In the genomic region with DNA sequence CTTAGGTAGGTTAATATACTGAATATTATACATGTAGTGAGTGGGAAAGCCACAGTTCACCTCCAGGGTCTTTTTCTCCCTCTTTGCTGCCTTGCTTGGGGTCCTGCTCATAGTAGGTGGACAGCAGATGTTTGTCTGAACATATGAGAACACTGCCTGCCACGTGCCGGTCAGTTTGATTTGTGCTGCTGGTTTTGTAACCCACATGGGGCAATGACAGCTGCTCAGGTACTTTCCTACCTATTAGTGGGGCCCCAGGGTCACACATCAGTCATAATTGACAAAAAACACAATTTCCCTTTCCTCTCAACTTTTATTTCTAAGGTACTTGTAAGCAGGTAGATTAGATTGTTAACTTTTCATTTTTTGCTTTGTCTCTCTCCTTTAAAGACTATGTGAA, we compare ENCODE assay signal across 17 cellular contexts.
"Had no signal": no experiment of that assay in that cellular context is flagged by ENCODE, and none has a peak within 500 bp of the region (broad histone marks: within the 10 kb centered on the region; RNA-seq: fewer than 3 reads in every experiment).

No MANE protein-coding gene starts in this region.

- H3K36me3 ChIP-seq: left lung, upper lobe of left lung had no signal

- ATAC-seq: activated naive CD4-positive, alpha-beta T cell treated with anti-CD3 and anti-CD28 coated beads, Interleukin-2, amount 50 U/mL, for 72 hours; body of pancreas; left lung had no signal

- H3K4me3 ChIP-seq: body of pancreas, coronary artery, esophagus muscularis mucosa, left lung, upper lobe of left lung had no signal

- H3K27ac Mint-ChIP-seq: activated B cell treated with CpG ODN at 0.5 μM for 24 hours; activated naive CD4-positive, alpha-beta T cell treated with anti-CD3 and anti-CD28 coated beads, Interleukin-2, amount 50 U/mL, for 72 hours; nephron had no signal

- H3K27me3 Mint-ChIP-seq: activated B cell treated with CpG ODN at 0.5 μM for 24 hours had no signal

- H3K9me3 ChIP-seq: body of pancreas, esophagus muscularis mucosa, left lung, upper lobe of left lung had no signal

- H3K4me3 Mint-ChIP-seq: activated B cell treated with CpG ODN at 0.5 μM for 24 hours, nephron had no signal

- H3K27ac ChIP-seq: body of pancreas, coronary artery, esophagus muscularis mucosa, left lung, upper lobe of left lung had no signal

- H3K36me3 Mint-ChIP-seq: activated naive CD4-positive, alpha-beta T cell treated with anti-CD3 and anti-CD28 coated beads, Interleukin-2, amount 50 U/mL, for 72 hours had no signal

- H3K27me3 ChIP-seq: body of pancreas, esophagus muscularis mucosa, left lung, upper lobe of left lung had no signal

- H3K9me3 Mint-ChIP-seq: activated B cell treated with CpG ODN at 0.5 μM for 24 hours; activated naive CD4-positive, alpha-beta T cell treated with anti-CD3 and anti-CD28 coated beads, Interleukin-2, amount 50 U/mL, for 72 hours; nephron had no signal

- DNase-seq: activated B cell treated with CpG ODN at 0.5 μM for 24 hours; activated CD4-positive, alpha-beta T cell treated with anti-CD3 and anti-CD28 coated beads for 48 hours; activated effector memory CD4-positive, alpha-beta T cell treated with Interleukin-2 at 50 U/mL for 16 hours; amygdala; body of pancreas; caudate nucleus; hippocampal formation; kidney; left lung; occipital lobe; stimulated activated CD4-positive, alpha-beta T cell treated with anti-CD3 and anti-CD28 coated beads, Interleukin-2, amount 100 ng/mL, for 48 hours; stimulated activated naive CD4-positive, alpha-beta T cell treated with Interleukin-2 at 50 U/mL for 16 hours; upper lobe of left lung had no signal
